24 cellular contexts compared by ENCODE assay signal in genomic region chr10:6642881-6643280, GRCh38.
A peak's percentile ranks its signal among the peaks of the same experiment; 100 is the strongest.
DNase-seq lines count a peak whose midpoint lies in the region; ATAC-seq and TF ChIP-seq lines count a peak whose summit lies in the region.
"Had no signal": no experiment of that assay in that cellular context is flagged by ENCODE, and none has a peak within 500 bp of the region (broad histone marks: within the 10 kb centered on the region; RNA-seq: fewer than 3 reads in every experiment).

No MANE protein-coding gene starts in this region.

- POLR2A ChIA-PET in CD8-positive, alpha-beta memory T cell (lab: Charles Lee), result no interaction called here

- ATAC-seq in GM18519 (IDR thresholded peaks at IDR 0.05; ENCODE audit: low FRiP score, unreplicated experiment), result no peak
- no peak for ATAC-seq in GM21737 (IDR thresholded peaks at IDR 0.05; ENCODE audit: unreplicated experiment)
- ATAC-seq: stimulated activated naive B cell treated with anti-CD40 and anti-IgM and Interleukin-4, amounts not matched to agents 10 μg/mL and 1 μg/mL and 100 μg/mL, for 72 hours had no signal

- H3K4me1 ChIP-seq in BLaER1, result peaks cover 21% of the 10 kb centered on the region
- peaks cover 18% of the 10 kb centered on the region for H3K4me1 ChIP-seq in CD8-positive, alpha-beta memory T cell (ENCODE audit: insufficient read depth, low read length)
- H3K4me1 ChIP-seq in osteoblast (ENCODE audit: insufficient read depth, low read length), result no peaks in the 10 kb centered on the region

- peak overlapping the region in 5 of 8 donors; percentile 14 to 61 (median 53) for H3K27ac Mint-ChIP-seq in CD8-positive, alpha-beta memory T cell
- H3K27ac Mint-ChIP-seq in T-helper 2 cell treated with Interferon-gamma antibody and Interleukin-4, amounts not matched to agents 5 μg/mL and 100 μg/mL, for 36 hours, result peak overlapping the region; percentile 48
- H3K27ac Mint-ChIP-seq in activated naive CD8-positive, alpha-beta T cell, result peak overlapping the region; percentile 66
- H3K27ac Mint-ChIP-seq: dendritic cell treated with granulocyte-macrophage colony-stimulating factor and Interleukin-4, amounts not matched to agents 40 ng/mL and 50 ng/mL, for 4 days; HFFc6; stimulated activated naive B cell treated with anti-CD40 and anti-IgM and Interleukin-4, amounts not matched to agents 10 μg/mL and 1 μg/mL and 100 μg/mL, for 72 hours had no signal

- no peaks in the 10 kb centered on the region for H3K79me2 ChIP-seq in osteoblast (ENCODE audit: insufficient read depth, low read length)

- no peak for TF ChIP-seq CTCF in osteoblast (IDR thresholded peaks at IDR 0.05; ENCODE audit: extremely low read depth, low read depth, low read length)

- H3K4me3 ChIP-seq in BLaER1 (no peak overlapping the region), osteoblast (ENCODE audit: insufficient read depth, low read length) (no peak overlapping the region)
- no peak overlapping the region for H3K4me3 ChIP-seq in CD8-positive, alpha-beta memory T cell (ENCODE audit: low read length)
- H3K4me3 ChIP-seq: cardiac muscle cell had no signal

- H3K27me3 Mint-ChIP-seq in CD8-positive, alpha-beta memory T cell, result no peaks in the 10 kb centered on the region
- H3K27me3 Mint-ChIP-seq in T-helper 2 cell treated with Interferon-gamma antibody and Interleukin-4, amounts not matched to agents 5 μg/mL and 100 μg/mL, for 36 hours (ENCODE audit: low read depth), result no peaks in the 10 kb centered on the region
- no peaks in the 10 kb centered on the region for H3K27me3 Mint-ChIP-seq in activated naive CD8-positive, alpha-beta T cell

- peaks cover 25 to 37% (median 34%) of the 10 kb centered on the region in 3 donors for H3K4me1 Mint-ChIP-seq in CD8-positive, alpha-beta memory T cell
- H3K4me1 Mint-ChIP-seq in T-helper 2 cell treated with Interferon-gamma antibody and Interleukin-4, amounts not matched to agents 5 μg/mL and 100 μg/mL, for 36 hours (ENCODE audit: low read depth), result peaks cover 38% of the 10 kb centered on the region
- H3K4me1 Mint-ChIP-seq in activated naive CD8-positive, alpha-beta T cell (ENCODE audit: low read depth), result peaks cover 40% of the 10 kb centered on the region
- H3K4me1 Mint-ChIP-seq: stimulated activated naive B cell treated with anti-CD40 and anti-IgM and Interleukin-4, amounts not matched to agents 10 μg/mL and 1 μg/mL and 100 μg/mL, for 72 hours had no signal

- no peak for DNase-seq in CD8-positive, alpha-beta memory T cell
- DNase-seq in T-helper 2 cell treated with Interferon-gamma antibody and Interleukin-4, amounts not matched to agents 5 μg/mL and 100 μg/mL, for 36 hours (ENCODE audit: low spot score), result no peak
- DNase-seq in osteoblast (ENCODE audit: insufficient read length, low spot score, missing footprints) (no peak), NCI-H1092 treated with DMSO at 0.1 percent for 48 hours (lab: John Stamatoyannopoulos, UW) (no peak)
- DNase-seq: activated CD8-positive, alpha-beta memory T cell treated with anti-CD3 and anti-CD28 coated beads for 24 hours; anterior cingulate cortex; DMS153; HFFc6; kidney glomerular epithelial cell; NCI-H1048; NCI-H187 treated with DMSO at 0.1 percent for 48 hours; NCI-H2227 treated with DMSO at 0.1 percent for 48 hours; NCI-H774; Right ventricle myocardium superior; stimulated activated naive B cell treated with anti-CD40 and anti-IgM and Interleukin-4, amounts not matched to agents 10 μg/mL and 1 μg/mL and 100 μg/mL, for 72 hours; WERI-Rb-1 had no signal

- H4K20me1 ChIP-seq in BLaER1 (no peaks in the 10 kb centered on the region), osteoblast (ENCODE audit: insufficient read depth, low read length) (no peaks in the 10 kb centered on the region)

- no peaks in the 10 kb centered on the region for H3K9me3 Mint-ChIP-seq in CD8-positive, alpha-beta memory T cell
- H3K9me3 Mint-ChIP-seq in T-helper 2 cell treated with Interferon-gamma antibody and Interleukin-4, amounts not matched to agents 5 μg/mL and 100 μg/mL, for 36 hours, result no peaks in the 10 kb centered on the region
- H3K9me3 Mint-ChIP-seq in activated naive CD8-positive, alpha-beta T cell (ENCODE audit: low read depth), result no peaks in the 10 kb centered on the region
- H3K9me3 Mint-ChIP-seq: CD4-positive, CD25-positive, alpha-beta regulatory T cell; HFFc6; stimulated activated naive B cell treated with anti-CD40 and anti-IgM and Interleukin-4, amounts not matched to agents 10 μg/mL and 1 μg/mL and 100 μg/mL, for 72 hours had no signal

- H3K36me3 Mint-ChIP-seq in CD8-positive, alpha-beta memory T cell, result no peaks in the 10 kb centered on the region
- peaks cover 3% of the 10 kb centered on the region for H3K36me3 Mint-ChIP-seq in T-helper 2 cell treated with Interferon-gamma antibody and Interleukin-4, amounts not matched to agents 5 μg/mL and 100 μg/mL, for 36 hours (ENCODE audit: low read depth)
- H3K36me3 Mint-ChIP-seq in activated naive CD8-positive, alpha-beta T cell, result peaks cover 3% of the 10 kb centered on the region
- H3K36me3 Mint-ChIP-seq: CD4-positive, CD25-positive, alpha-beta regulatory T cell; stimulated activated naive B cell treated with anti-CD40 and anti-IgM and Interleukin-4, amounts not matched to agents 10 μg/mL and 1 μg/mL and 100 μg/mL, for 72 hours had no signal

- H3K27me3 ChIP-seq in BLaER1, result no peaks in the 10 kb centered on the region
- no peaks in the 10 kb centered on the region for H3K27me3 ChIP-seq in CD8-positive, alpha-beta memory T cell (ENCODE audit: insufficient read depth, low read length, poor library complexity, severe bottlenecking)
- H3K27me3 ChIP-seq in osteoblast (ENCODE audit: insufficient read depth, low read length), result no peaks in the 10 kb centered on the region
- H3K27me3 ChIP-seq: cardiac muscle cell had no signal

- H2AFZ ChIP-seq in osteoblast (ENCODE audit: low read length), result no peak overlapping the region

- peak overlapping the region; percentile 44 for H3K4me2 ChIP-seq in BLaER1
- no peak overlapping the region for H3K4me2 ChIP-seq in osteoblast (ENCODE audit: insufficient read depth, low read length)
- H3K4me2 ChIP-seq: KMS-11 had no signal

- H3K27ac ChIP-seq in BLaER1, result no peak overlapping the region
- no peak overlapping the region for H3K27ac ChIP-seq in CD8-positive, alpha-beta memory T cell (ENCODE audit: low read depth, low read length)
- no peak overlapping the region for H3K27ac ChIP-seq in osteoblast (ENCODE audit: low read depth, low read length)
- H3K27ac ChIP-seq: cardiac muscle cell, KMS-11, WERI-Rb-1 had no signal

- H3K36me3 ChIP-seq in BLaER1 (no peaks in the 10 kb centered on the region), osteoblast (ENCODE audit: insufficient read depth, low read length) (no peaks in the 10 kb centered on the region)
- H3K36me3 ChIP-seq in CD8-positive, alpha-beta memory T cell (ENCODE audit: insufficient read depth, low read length), result no peaks in the 10 kb centered on the region
- H3K36me3 ChIP-seq: cardiac muscle cell, WERI-Rb-1 had no signal

- H3K9ac ChIP-seq in BLaER1, result no peak overlapping the region
- H3K9ac ChIP-seq: KMS-11 had no signal

- CTCF ChIA-PET in CD8-positive, alpha-beta memory T cell (lab: Charles Lee), result interaction anchor here (1.1 to 2.2 kb wide), 3 partner anchors 25 to 196 kb away, joined by 3 to 6 read pairs (median 4); no protein-coding TSS in a partner anchor

- H3K9me3 ChIP-seq in BLaER1 (no peaks in the 10 kb centered on the region; the same call in 1 of the 2 replicates), osteoblast (ENCODE audit: low read depth, low read length) (no peaks in the 10 kb centered on the region)
- no peaks in the 10 kb centered on the region for H3K9me3 ChIP-seq in CD8-positive, alpha-beta memory T cell (ENCODE audit: low read length)

- peak overlapping the region in 1 of 7 donors; percentile 39 for H3K4me3 Mint-ChIP-seq in CD8-positive, alpha-beta memory T cell
- peak overlapping the region; percentile 28 for H3K4me3 Mint-ChIP-seq in T-helper 2 cell treated with Interferon-gamma antibody and Interleukin-4, amounts not matched to agents 5 μg/mL and 100 μg/mL, for 36 hours
- H3K4me3 Mint-ChIP-seq in activated naive CD8-positive, alpha-beta T cell, result no peak overlapping the region
- H3K4me3 Mint-ChIP-seq: CD4-positive, CD25-positive, alpha-beta regulatory T cell; dendritic cell treated with granulocyte-macrophage colony-stimulating factor and Interleukin-4, amounts not matched to agents 40 ng/mL and 50 ng/mL, for 4 days; HFFc6; stimulated activated naive B cell treated with anti-CD40 and anti-IgM and Interleukin-4, amounts not matched to agents 10 μg/mL and 1 μg/mL and 100 μg/mL, for 72 hours had no signal
